ENCODE assay signal across 9 cellular contexts in genomic region chr17:47789611-47790520, GRCh38. TPM values are rescaled to one million over a fixed set of nuclear protein-coding genes. Genes with fewer than 3 reads are reported as not detected.
A peak's percentile ranks its signal among the peaks of the same experiment; 100 is the strongest.
DNase-seq lines count a peak whose midpoint lies in the region; ATAC-seq and TF ChIP-seq lines count a peak whose summit lies in the region.
"Had no signal": no experiment of that assay in that cellular context is flagged by ENCODE, and none has a peak within 500 bp of the region (broad histone marks: within the 10 kb centered on the region; RNA-seq: fewer than 3 reads in every experiment).

No MANE protein-coding gene starts in this region.

- DNase-seq in AG04450 (ENCODE audit: low read depth, low spot score): no peak
- no peak for DNase-seq in HCT116 (ENCODE audit: low read depth, low spot score)
- peak; percentile 41 to 52 for DNase-seq in PC-9
- DNase-seq in activated naive CD4-positive, alpha-beta T cell treated with anti-CD3 and anti-CD28 coated beads, Interleukin-2, amount 50 U/mL, for 72 hours (ENCODE audit: low spot score in 2 of 2): peak in 1 of 2 donors; percentile 68
- DNase-seq in left cardiac atrium: peak; percentile 55
- peak; percentile 53 to 72 for DNase-seq in psoas muscle
- DNase-seq in vagina (ENCODE audit: extremely low spot score in 2 of 2): no peak

- no peaks in the 10 kb centered on the region for H3K9me3 ChIP-seq in AG04450 (ENCODE audit: control insufficient read depth, insufficient read depth, low read length)
- no peaks in the 10 kb centered on the region for H3K9me3 ChIP-seq in HCT116 (ENCODE audit: control insufficient read depth in 1 of 2, insufficient read depth in 1 of 2, low read depth in 1 of 2, low read length in 2 of 2)
- H3K9me3 ChIP-seq in PC-9 (ENCODE audit: insufficient read depth, low read depth): no peaks in the 10 kb centered on the region
- H3K9me3 ChIP-seq in psoas muscle: no peaks in the 10 kb centered on the region
- no peaks in the 10 kb centered on the region for H3K9me3 ChIP-seq in vagina

- peak; percentile 56 for TF ChIP-seq RAD21 in HCT116 (IDR thresholded peaks at IDR 0.05; ENCODE audit: low read depth)

- H3K36me3 ChIP-seq in HCT116 (ENCODE audit: control insufficient read depth in 1 of 2, insufficient read depth in 2 of 2, low read length in 2 of 2): no peaks in the 10 kb centered on the region
- no peaks in the 10 kb centered on the region for H3K36me3 ChIP-seq in PC-9 (ENCODE audit: low read depth)
- no peaks in the 10 kb centered on the region for H3K36me3 ChIP-seq in psoas muscle (ENCODE audit: insufficient read depth in 1 of 2, low read depth in 1 of 2)
- no peaks in the 10 kb centered on the region for H3K36me3 ChIP-seq in vagina

- H3K4me1 ChIP-seq in HCT116 (ENCODE audit: control insufficient read depth in 1 of 2, insufficient read depth in 2 of 2, low read length in 2 of 2): peaks cover 0 to 4% of the 10 kb centered on the region in 2 experiments; a peak in 1 of 4 replicates
- no peaks in the 10 kb centered on the region for H3K4me1 ChIP-seq in PC-9 (replicated peaks; ENCODE audit: insufficient read depth)
- H3K4me1 ChIP-seq in psoas muscle: peaks cover 4% of the 10 kb centered on the region
- peaks cover 10% of the 10 kb centered on the region for H3K4me1 ChIP-seq in vagina

- no peaks in the 10 kb centered on the region for H3K79me2 ChIP-seq in HCT116 (ENCODE audit: insufficient read depth, low read length)
- H3K79me2 ChIP-seq in PC-9 (ENCODE audit: low read depth): no peaks in the 10 kb centered on the region

- intact Hi-C loops in HCT116 (cut with micrococcal nuclease): loop anchor here (5.0 kb wide), 1 partner anchor 38 kb away; no protein-coding TSS in a partner anchor
- intact Hi-C loops in PC-9 (cut with micrococcal nuclease; ENCODE audit: unreplicated experiment): loop anchor here (1.0 kb wide), 1 partner anchor 91 kb away; no protein-coding TSS in a partner anchor
- intact Hi-C loops in left cardiac atrium (cut with DNase I): loop anchor here in 1 of 2 donors (10.0 kb wide), 2 partner anchors 55 to 125 kb away; partner anchors contain the start of gene TBX21
- intact Hi-C loops in psoas muscle (cut with DNase I): no loop called here
- intact Hi-C loops in vagina (cut with DNase I): no loop called here

- H3K9me2 ChIP-seq in HCT116 (ENCODE audit: insufficient read depth): no peaks in the 10 kb centered on the region
- H3K9me2 ChIP-seq in PC-9 (ENCODE audit: insufficient read depth): peaks cover 5% of the 10 kb centered on the region

- peak overlapping the region; percentile 25 for H3K4me2 ChIP-seq in HCT116 (ENCODE audit: low read length)
- peak overlapping the region; percentile 65 for H3K4me2 ChIP-seq in PC-9

- ATAC-seq in HCT116 (peak; percentile 92), left cardiac atrium (peak; percentile 94 to 95), psoas muscle (peak; percentile 88 to 98 (median 92)), GM21390 (IDR thresholded peaks at IDR 0.05; ENCODE audit: unreplicated experiment) (no peak)
- peak; percentile 97 to 98 for ATAC-seq in activated naive CD4-positive, alpha-beta T cell treated with anti-CD3 and anti-CD28 coated beads, Interleukin-2, amount 50 U/mL, for 72 hours

- H3K36me3 Mint-ChIP-seq in activated naive CD4-positive, alpha-beta T cell treated with anti-CD3 and anti-CD28 coated beads, Interleukin-2, amount 50 U/mL, for 72 hours: no peaks in the 10 kb centered on the region

- H3K4me3 ChIP-seq in AG04450 (ENCODE audit: low read depth, low read length) (peak overlapping the region; percentile 34; the same call in 1 of the 2 replicates), HCT116 (replicated peaks in 1 of 2; ENCODE audit: low read depth in 1 of 2, low read length in 2 of 2) (no peak overlapping the region), PC-9 (peak overlapping the region; percentile 30; the same call in 1 of the 2 replicates), psoas muscle (peak overlapping the region; percentile 61), vagina (peak overlapping the region; percentile 41 to 43)

- H3K27me3 ChIP-seq in AG04450 (ENCODE audit: control insufficient read depth, insufficient read depth, low read length) (peaks cover 40% of the 10 kb centered on the region), HCT116 (ENCODE audit: insufficient read depth, low read length) (peaks cover 55% of the 10 kb centered on the region), PC-9 (ENCODE audit: insufficient read depth, low read depth) (peaks cover 96% of the 10 kb centered on the region), psoas muscle (ENCODE audit: insufficient read depth in 3 of 3, low read length in 2 of 3) (peaks cover 2 to 76% (median 15%) of the 10 kb centered on the region in 3 donors), vagina (no peaks in the 10 kb centered on the region)

- H3K9me3 Mint-ChIP-seq in activated naive CD4-positive, alpha-beta T cell treated with anti-CD3 and anti-CD28 coated beads, Interleukin-2, amount 50 U/mL, for 72 hours: no peaks in the 10 kb centered on the region

- H4K20me1 ChIP-seq in HCT116 (ENCODE audit: insufficient read depth) (no peaks in the 10 kb centered on the region), PC-9 (ENCODE audit: insufficient read depth) (no peaks in the 10 kb centered on the region)

- no peaks in the 10 kb centered on the region for H3F3A ChIP-seq in PC-9 (ENCODE audit: insufficient read depth, low read depth)

- no peak overlapping the region for H3K9ac ChIP-seq in HCT116 (ENCODE audit: low read length)

- CTCF ChIA-PET in AG04450 (lab: Charles Lee) (interaction anchor here (0.6 kb wide), 2 partner anchors 92 to 109 kb away, joined by 3 read pairs; no protein-coding TSS in a partner anchor), HCT116 (lab: Charles Lee) (no interaction called here), PC-9 (lab: Charles Lee) (interaction anchor here (0.6 to 0.7 kb wide), 4 partner anchors 42 to 411 kb away, joined by 3 to 7 read pairs (median 5); partner anchors contain the start of genes LRRC46 and MRPL10)

- RAD21 ChIA-PET in HCT116 (lab: Charles Lee; ENCODE audit: low non-redundant PET in 1 of 2, low total read pairs in 2 of 2, uncharacterized antibody in 2 of 2, unreplicated experiment in 2 of 2): no interaction called here

- WGBS in psoas muscle, 3 donors: 2 to 3% (median 2%) methylated on average over 59 to 69 of the region's 69 CpGs

- POLR2A ChIA-PET in AG04450 (lab: Yijun Ruan, JAX): interaction anchor here (0.6 to 0.7 kb wide), 2 partner anchors 118 to 937 kb away, joined by 3 to 4 read pairs; no protein-coding TSS in a partner anchor
- POLR2A ChIA-PET in HCT116 (lab: Charles Lee): interaction anchor here (0.7 kb wide), 1 partner anchor 12 kb away, joined by 3 read pairs; no protein-coding TSS in a partner anchor
- POLR2A ChIA-PET in PC-9 (lab: Charles Lee; ENCODE audit: unreplicated experiment): interaction anchor here (0.5 kb wide), 1 partner anchor 254 kb away, joined by 14 read pairs; no protein-coding TSS in a partner anchor

- TF ChIP-seq POLR2A in HCT116 (IDR thresholded peaks at IDR 0.05; ENCODE audit: borderline replicate concordance, extremely low read depth, insufficient read depth, insufficient read length) (no peak), vagina (IDR thresholded peaks at IDR 0.05) (no peak)

- H2AFZ ChIP-seq in HCT116 (ENCODE audit: low read depth, low read length, poor library complexity, severe bottlenecking): no peak overlapping the region
- no peak overlapping the region; the same call in 1 of the 2 replicates for H2AFZ ChIP-seq in PC-9

- H3K27ac Mint-ChIP-seq in activated naive CD4-positive, alpha-beta T cell treated with anti-CD3 and anti-CD28 coated beads, Interleukin-2, amount 50 U/mL, for 72 hours: no peak overlapping the region

- no TSS peak for BruUV-seq in HCT116 (replicated peaks; lab: Mats Ljungman, UMichigan)
- BruUV-seq in PC-9 (replicated peaks; lab: Mats Ljungman, UMichigan): no TSS peak

- TF ChIP-seq CTCF in AG04450 (IDR thresholded peaks at IDR 0.05; ENCODE audit: low read depth, low read length) (peak; percentile 52), HCT116 (IDR thresholded peaks at IDR 0.05 in 2 of 3, conservative IDR thresholded peaks at IDR 0.05 in 1 of 3; ENCODE audit: borderline replicate concordance in 1 of 3, insufficient read depth in 1 of 3, low read depth in 2 of 3, low read length in 2 of 3) (peak in 2 of 3 experiments; percentile 39 to 42; a peak in 4 of 6 replicates), PC-9 (conservative IDR thresholded peaks at IDR 0.05) (peak; percentile 55), psoas muscle (IDR thresholded peaks at IDR 0.05) (peak; percentile 59), vagina (IDR thresholded peaks at IDR 0.05) (no peak)

- H3K27ac ChIP-seq in AG04450 (ENCODE audit: low read depth, low read length) (no peak overlapping the region), HCT116 (ENCODE audit: low read depth, low read length) (no peak overlapping the region), PC-9 (no peak overlapping the region), psoas muscle (no peak overlapping the region), vagina (no peak overlapping the region)

RNA-seq across cellular contexts. Expression of gene OSBPL7, which starts 31.7 kb away (rescaled TPM):
- polyA plus RNA-seq in AG04450 (2011; rRNA removed) (5.3 and 6.2 TPM in 2 replicates), psoas muscle (1 to 10 TPM in 2 of 3 donors, under 1 TPM in 1; 0.95 to 1.7 (median 1.3) TPM)
- 10.3 and 12.3 TPM in 2 replicates for polyA minus RNA-seq in AG04450 (2011; rRNA and poly(A)+ RNA removed)
- total RNA-seq in HCT116 (2021; ENCODE audit: unreplicated experiment) (20.5 TPM), PC-9 (2021) (32.2 and 35.9 TPM in 2 replicates), left cardiac atrium (1 to 10 TPM; 4.5 to 5.4 TPM), psoas muscle (10 to 100 TPM in 1 of 4 donors, 1 to 10 TPM in 3; 2.6 to 23.4 (median 5.3) TPM), vagina (5.6 TPM)
- polyA plus RNA-seq in HCT116 (2012): 16.4 and 20.5 TPM in 2 replicates
- total RNA-seq in activated naive CD4-positive, alpha-beta T cell treated with anti-CD3 and anti-CD28 coated beads, Interleukin-2, amount 50 U/mL, for 72 hours: 10 to 100 TPM; 23.7 to 29.9 TPM

RNA-seq across cellular contexts. Expression of gene MRPL10, which starts 41.5 kb away (rescaled TPM):
- polyA plus RNA-seq in AG04450 (2011; rRNA removed): 62.9 and 64.4 TPM in 2 replicates
- polyA minus RNA-seq in AG04450 (2011; rRNA and poly(A)+ RNA removed): 65.8 and 78.0 TPM in 2 replicates
- 112 TPM for total RNA-seq in HCT116 (2021; ENCODE audit: unreplicated experiment)
- polyA plus RNA-seq in HCT116 (2012): 162 and 165 TPM in 2 replicates
- total RNA-seq in PC-9 (2021): 50.1 and 63.8 TPM in 2 replicates
- total RNA-seq in activated naive CD4-positive, alpha-beta T cell treated with anti-CD3 and anti-CD28 coated beads, Interleukin-2, amount 50 U/mL, for 72 hours: 10 to 100 TPM; 68.7 to 84.1 TPM
- 10 to 100 TPM; 33.9 to 38.8 TPM for total RNA-seq in left cardiac atrium
- 10 to 100 TPM; 37.8 to 51.9 (median 46.3) TPM for total RNA-seq in psoas muscle
- 10 to 100 TPM; 44.1 to 78.6 (median 56.1) TPM for polyA plus RNA-seq in psoas muscle
- total RNA-seq in vagina: 21.4 TPM

RNA-seq across cellular contexts. Expression of gene LRRC46, which starts 41.6 kb away (rescaled TPM):
- 0.55 and 0.67 TPM in 2 replicates for polyA plus RNA-seq in AG04450 (2011; rRNA removed)
- 0.37 and 0.52 TPM in 2 replicates for polyA minus RNA-seq in AG04450 (2011; rRNA and poly(A)+ RNA removed)
- 0.76 TPM for total RNA-seq in HCT116 (2021; ENCODE audit: unreplicated experiment)
- 1.2 and 1.6 TPM in 2 replicates for polyA plus RNA-seq in HCT116 (2012)
- total RNA-seq in PC-9 (2021): 1.5 and 1.9 TPM in 2 replicates
- under 1 TPM; 0.46 to 0.60 TPM for total RNA-seq in activated naive CD4-positive, alpha-beta T cell treated with anti-CD3 and anti-CD28 coated beads, Interleukin-2, amount 50 U/mL, for 72 hours
- total RNA-seq in left cardiac atrium: not detected
- total RNA-seq in psoas muscle: under 1 TPM in 2 of 4 donors, not detected in 2; 0.15 to 0.54 TPM
- polyA plus RNA-seq in psoas muscle: under 1 TPM; 0.08 to 0.40 (median 0.22) TPM
- not detected for total RNA-seq in vagina
- total RNA-seq: lower leg skin had no signal

RNA-seq across cellular contexts. Expression of gene SCRN2, which starts 51.2 kb away (rescaled TPM):
- polyA plus RNA-seq in AG04450 (2011; rRNA removed): 13.3 and 17.2 TPM in 2 replicates
- polyA minus RNA-seq in AG04450 (2011; rRNA and poly(A)+ RNA removed): 9.9 and 10.7 TPM in 2 replicates
- total RNA-seq in HCT116 (2021; ENCODE audit: unreplicated experiment): 53.2 TPM
- 55.9 and 58.2 TPM in 2 replicates for polyA plus RNA-seq in HCT116 (2012)
- total RNA-seq in PC-9 (2021): 31.7 and 43.9 TPM in 2 replicates
- 10 to 100 TPM; 30.9 to 34.8 TPM for total RNA-seq in activated naive CD4-positive, alpha-beta T cell treated with anti-CD3 and anti-CD28 coated beads, Interleukin-2, amount 50 U/mL, for 72 hours
- total RNA-seq in left cardiac atrium: 10 to 100 TPM; 32.2 to 33.6 TPM
- total RNA-seq in psoas muscle: 10 to 100 TPM; 12.2 to 33.5 (median 19.5) TPM
- polyA plus RNA-seq in psoas muscle: 10 to 100 TPM; 10.7 to 18.8 (median 15.1) TPM
- total RNA-seq in vagina: 33.1 TPM

RNA-seq across cellular contexts. Expression of gene TBX21, which starts 56.8 kb away (rescaled TPM):
- polyA plus RNA-seq in AG04450 (2011; rRNA removed): not detected in 2 replicates
- not detected in 2 replicates for polyA minus RNA-seq in AG04450 (2011; rRNA and poly(A)+ RNA removed)
- 0.20 TPM for total RNA-seq in HCT116 (2021; ENCODE audit: unreplicated experiment)
- polyA plus RNA-seq in HCT116 (2012): not detected in 2 replicates
- not detected in 2 replicates for total RNA-seq in PC-9 (2021)
- 10 to 100 TPM; 39.6 to 73.5 TPM for total RNA-seq in activated naive CD4-positive, alpha-beta T cell treated with anti-CD3 and anti-CD28 coated beads, Interleukin-2, amount 50 U/mL, for 72 hours
- under 1 TPM; 0.34 to 0.80 TPM for total RNA-seq in left cardiac atrium
- total RNA-seq in psoas muscle: under 1 TPM; 0.12 to 0.36 (median 0.19) TPM
- polyA plus RNA-seq in psoas muscle: under 1 TPM in 2 of 3 donors, not detected in 1; 0.04 to 0.12 TPM
- total RNA-seq in vagina: 2.9 TPM

Comparison
In these comparisons a context has a peak if more than half of its experiments do, and no peak if none do; other contexts are left out.
1. DNase-seq: peak in PC-9 (2 of 2), left cardiac atrium (single experiment) and psoas muscle (2 of 2); none in AG04450 (single experiment), HCT116 (single experiment) and vagina (0 of 2).
2. H3K4me3 ChIP-seq: peak in AG04450 (single experiment), PC-9 (single experiment), psoas muscle (single experiment) and vagina (2 of 2); none in HCT116 (0 of 2).
3. CTCF ChIP-seq: peak in AG04450 (single experiment), HCT116 (2 of 3), PC-9 (single experiment) and psoas muscle (single experiment); none in vagina (0 of 3).
4. intact Hi-C loops: an anchor here in HCT116 (5.0 kb wide) and PC-9 (1.0 kb wide); none called in psoas muscle and vagina.